In genomic region chr15:92941668-92942067, GRCh38 we compare ENCODE assay signal across 31 cellular contexts. TPM values are rescaled to one million over a fixed set of nuclear protein-coding genes. Genes with fewer than 3 reads are reported as not detected.
DNase-seq lines count a peak whose midpoint lies in the region; ATAC-seq and TF ChIP-seq lines count a peak whose summit lies in the region.
"Had no signal": no experiment of that assay in that cellular context is flagged by ENCODE, and none has a peak within 500 bp of the region (broad histone marks: within the 10 kb centered on the region; RNA-seq: fewer than 3 reads in every experiment).

No MANE protein-coding gene starts in this region.

- peak overlapping the region; percentile 80 for H3K27ac Mint-ChIP-seq in activated T-cell treated with anti-CD3 and anti-CD28 coated beads, Interleukin-2, amount 50 U/mL, for 24 hours
- peak overlapping the region; percentile 8 for H3K27ac Mint-ChIP-seq in CD4-positive, alpha-beta T cell
- peak overlapping the region; percentile 59 to 60 for H3K27ac Mint-ChIP-seq in T-cell
- H3K27ac Mint-ChIP-seq in chondrocyte (ENCODE audit: unreplicated experiment) = peak overlapping the region; percentile 7
- H3K27ac Mint-ChIP-seq in activated T-helper 1 cell treated with anti-CD3 and anti-CD28 coated beads, Interleukin-12 subunit alpha, Interleukin-12 subunit beta, Interleukin-2, Interleukin-4 antibody, amounts not matched to agents 30 ng/mL and 10 ng/mL and 1 ng/mL, durations not matched to agents 14 hours and 24 hours and 36 hours = no peak overlapping the region
- H3K27ac Mint-ChIP-seq: neural progenitor cell, type B pancreatic cell had no signal

- H3K4me3 ChIP-seq in foreskin fibroblast (ENCODE audit: low read depth in 1 of 2, low read length in 2 of 2) = no peak overlapping the region
- H3K4me3 ChIP-seq: heart left ventricle, neural progenitor cell, right atrium auricular region, SJSA1 had no signal

- H3K4me1 Mint-ChIP-seq in activated T-cell treated with anti-CD3 and anti-CD28 coated beads, Interleukin-2, amount 50 U/mL, for 24 hours (ENCODE audit: low read depth) = peaks cover 32% of the 10 kb centered on the region
- H3K4me1 Mint-ChIP-seq in CD4-positive, alpha-beta T cell (ENCODE audit: low read depth) = peaks cover 36% of the 10 kb centered on the region
- peaks cover 17 to 31% (median 25%) of the 10 kb centered on the region in 3 donors for H3K4me1 Mint-ChIP-seq in T-cell
- peaks cover 33% of the 10 kb centered on the region for H3K4me1 Mint-ChIP-seq in chondrocyte (ENCODE audit: low read depth)
- H3K4me1 Mint-ChIP-seq in activated T-helper 1 cell treated with anti-CD3 and anti-CD28 coated beads, Interleukin-12 subunit alpha, Interleukin-12 subunit beta, Interleukin-2, Interleukin-4 antibody, amounts not matched to agents 30 ng/mL and 10 ng/mL and 1 ng/mL, durations not matched to agents 14 hours and 24 hours and 36 hours (ENCODE audit: low read depth) = peaks cover 24% of the 10 kb centered on the region
- H3K4me1 Mint-ChIP-seq: neural progenitor cell had no signal

- H3K27me3 Mint-ChIP-seq in activated T-cell treated with anti-CD3 and anti-CD28 coated beads, Interleukin-2, amount 50 U/mL, for 24 hours = no peaks in the 10 kb centered on the region
- no peaks in the 10 kb centered on the region for H3K27me3 Mint-ChIP-seq in CD4-positive, alpha-beta T cell
- H3K27me3 Mint-ChIP-seq in T-cell (no peaks in the 10 kb centered on the region), chondrocyte (ENCODE audit: low read depth) (no peaks in the 10 kb centered on the region)
- H3K27me3 Mint-ChIP-seq in activated T-helper 1 cell treated with anti-CD3 and anti-CD28 coated beads, Interleukin-12 subunit alpha, Interleukin-12 subunit beta, Interleukin-2, Interleukin-4 antibody, amounts not matched to agents 30 ng/mL and 10 ng/mL and 1 ng/mL, durations not matched to agents 14 hours and 24 hours and 36 hours (ENCODE audit: insufficient read depth) = no peaks in the 10 kb centered on the region
- H3K27me3 Mint-ChIP-seq: type B pancreatic cell had no signal

- no peaks in the 10 kb centered on the region for H3K27me3 ChIP-seq in CD4-positive, alpha-beta T cell (ENCODE audit: control insufficient read depth, insufficient read depth, low read length)
- H3K27me3 ChIP-seq: BE2C, foreskin keratinocyte, heart left ventricle, neural progenitor cell, right atrium auricular region, SJSA1 had no signal

- ATAC-seq in CD4-positive, alpha-beta T cell (ENCODE audit: poor library complexity) = no peak
- no peak for ATAC-seq in T-cell (replicated peaks in 1 of 4)
- ATAC-seq: esophagus mucosa, foreskin keratinocyte, heart left ventricle, left cardiac atrium had no signal

- no peaks in the 10 kb centered on the region for H3K9me3 ChIP-seq in CD4-positive, alpha-beta T cell (ENCODE audit: control insufficient read depth, low read length)
- H3K9me3 ChIP-seq: BE2C, heart left ventricle, right atrium auricular region, SJSA1 had no signal

- peaks cover 4% of the 10 kb centered on the region for H3K9me3 Mint-ChIP-seq in activated T-cell treated with anti-CD3 and anti-CD28 coated beads, Interleukin-2, amount 50 U/mL, for 24 hours
- peaks cover 2% of the 10 kb centered on the region for H3K9me3 Mint-ChIP-seq in CD4-positive, alpha-beta T cell
- H3K9me3 Mint-ChIP-seq in T-cell (peaks cover 0 to 1% (median 0%) of the 10 kb centered on the region in 3 donors), chondrocyte (ENCODE audit: low read depth) (no peaks in the 10 kb centered on the region)
- H3K9me3 Mint-ChIP-seq in activated T-helper 1 cell treated with anti-CD3 and anti-CD28 coated beads, Interleukin-12 subunit alpha, Interleukin-12 subunit beta, Interleukin-2, Interleukin-4 antibody, amounts not matched to agents 30 ng/mL and 10 ng/mL and 1 ng/mL, durations not matched to agents 14 hours and 24 hours and 36 hours = peaks cover 11% of the 10 kb centered on the region
- H3K9me3 Mint-ChIP-seq: neural progenitor cell had no signal

- no peak overlapping the region for H3K4me3 Mint-ChIP-seq in activated T-cell treated with anti-CD3 and anti-CD28 coated beads, Interleukin-2, amount 50 U/mL, for 24 hours
- no peak overlapping the region for H3K4me3 Mint-ChIP-seq in CD4-positive, alpha-beta T cell
- no peak overlapping the region for H3K4me3 Mint-ChIP-seq in T-cell
- no peak overlapping the region for H3K4me3 Mint-ChIP-seq in chondrocyte (ENCODE audit: unreplicated experiment)
- no peak overlapping the region for H3K4me3 Mint-ChIP-seq in activated T-helper 1 cell treated with anti-CD3 and anti-CD28 coated beads, Interleukin-12 subunit alpha, Interleukin-12 subunit beta, Interleukin-2, Interleukin-4 antibody, amounts not matched to agents 30 ng/mL and 10 ng/mL and 1 ng/mL, durations not matched to agents 14 hours and 24 hours and 36 hours
- H3K4me3 Mint-ChIP-seq: neural progenitor cell, type B pancreatic cell had no signal

- POLR2A ChIA-PET in CD4-positive, alpha-beta T cell (lab: Charles Lee) = no interaction called here
- POLR2A ChIA-PET in T-cell (lab: Charles Lee) = interaction anchor here in 1 of 2 donors (1.0 kb wide), 1 partner anchor 15 kb away, joined by 3 read pairs; no protein-coding TSS in a partner anchor

- H3K36me3 Mint-ChIP-seq in activated T-cell treated with anti-CD3 and anti-CD28 coated beads, Interleukin-2, amount 50 U/mL, for 24 hours (ENCODE audit: low read depth) = peaks cover 96% of the 10 kb centered on the region
- peaks cover 97% of the 10 kb centered on the region for H3K36me3 Mint-ChIP-seq in CD4-positive, alpha-beta T cell (ENCODE audit: low read depth)
- H3K36me3 Mint-ChIP-seq in T-cell = peaks cover 65% of the 10 kb centered on the region
- H3K36me3 Mint-ChIP-seq in chondrocyte (ENCODE audit: low read depth) = peaks cover 47% of the 10 kb centered on the region
- H3K36me3 Mint-ChIP-seq in activated T-helper 1 cell treated with anti-CD3 and anti-CD28 coated beads, Interleukin-12 subunit alpha, Interleukin-12 subunit beta, Interleukin-2, Interleukin-4 antibody, amounts not matched to agents 30 ng/mL and 10 ng/mL and 1 ng/mL, durations not matched to agents 14 hours and 24 hours and 36 hours (ENCODE audit: low read depth) = peaks cover 60% of the 10 kb centered on the region

- TF ChIP-seq CTCF in CD4-positive, alpha-beta T cell (IDR thresholded peaks at IDR 0.05) = no peak
- TF ChIP-seq CTCF in chondrocyte (IDR thresholded peaks at IDR 0.05) = no peak
- no peak for TF ChIP-seq CTCF in foreskin fibroblast (IDR thresholded peaks at IDR 0.05; ENCODE audit: low read depth, low read length)

- intact Hi-C loops in CD4-positive, alpha-beta T cell (cut with DNase I, micrococcal nuclease) = loop anchor here in 1 of 2 experiments (2.0 to 5.0 kb wide), 2 partner anchors 17 to 41 kb away; no protein-coding TSS in a partner anchor
- intact Hi-C loops in activated T-helper 1 cell treated with anti-CD3 and anti-CD28 coated beads, Interleukin-12 subunit alpha, Interleukin-12 subunit beta, Interleukin-2, Interleukin-4 antibody, amounts not matched to agents 30 ng/mL and 10 ng/mL and 1 ng/mL, durations not matched to agents 14 hours and 24 hours and 36 hours (cut with micrococcal nuclease) = no loop called here

- CTCF ChIA-PET in CD4-positive, alpha-beta T cell (lab: Charles Lee) = interaction anchor here (0.6 to 1.5 kb wide), 2 partner anchors 14 to 72 kb away, joined by 4 read pairs; no protein-coding TSS in a partner anchor
- CTCF ChIA-PET in T-cell (lab: Charles Lee) = interaction anchor here in 1 of 2 donors (0.6 to 1.2 kb wide), 4 partner anchors 12 to 789 kb away, joined by 3 to 7 read pairs (median 6); no protein-coding TSS in a partner anchor

- DNase-seq in activated T-cell treated with anti-CD3 and anti-CD28 coated beads, Interleukin-2, amount 50 U/mL, for 24 hours = no peak
- no peak for DNase-seq in activated T-cell treated with anti-CD3 and anti-CD28 coated beads for 4 hours
- DNase-seq in CD4-positive, alpha-beta T cell = no peak
- no peak for DNase-seq in T-cell
- no peak for DNase-seq in chondrocyte (ENCODE audit: low spot score)
- DNase-seq in foreskin fibroblast = no peak
- no peak for DNase-seq in NCI-H1417 treated with DMSO at 0.1 percent for 48 hours (lab: John Stamatoyannopoulos, UW)
- DNase-seq in activated T-helper 1 cell treated with anti-CD3 and anti-CD28 coated beads, Interleukin-12 subunit alpha, Interleukin-12 subunit beta, Interleukin-2, Interleukin-4 antibody, amounts not matched to agents 30 ng/mL and 10 ng/mL and 1 ng/mL, durations not matched to agents 14 hours and 24 hours and 36 hours (ENCODE audit: low spot score) = no peak
- DNase-seq: activated gamma-delta T cell treated with Interleukin-2 at 50 U/mL for 16 hours; aorta; BE2C; caudate nucleus; COR-L47; foreskin keratinocyte; GDM1; H7; heart left ventricle; KG1; left cardiac atrium; MM.1S; NCI-H2081; NCI-H226; NCI-H774; stimulated activated CD4-positive, alpha-beta T cell treated with anti-CD3 and anti-CD28 coated beads, Interleukin-2, amount 100 ng/mL, for 48 hours; substantia nigra; T-helper 1 cell had no signal

- H3K27ac ChIP-seq in CD4-positive, alpha-beta T cell (ENCODE audit: low read depth, low read length) = no peak overlapping the region
- H3K27ac ChIP-seq: foreskin keratinocyte, heart left ventricle, neural progenitor cell, right atrium auricular region, SJSA1 had no signal

RNA-seq across cellular contexts. Expression of gene CHD2, which starts 41.5 kb away (rescaled TPM):
- 100 to 1,000 TPM; 615 to 660 TPM for total RNA-seq in CD4-positive, alpha-beta T cell
- 100 to 1,000 TPM; 231 to 506 (median 266) TPM for total RNA-seq in T-cell
- total RNA-seq in chondrocyte = 59.7 to 83.0 TPM (median 61.2 TPM) in 3 replicates
- 102 and 104 TPM in 2 replicates for total RNA-seq in activated T-helper 1 cell treated with anti-CD3 and anti-CD28 coated beads, Interleukin-12 subunit alpha, Interleukin-12 subunit beta, Interleukin-2, Interleukin-4 antibody, amounts not matched to agents 30 ng/mL and 10 ng/mL and 1 ng/mL, durations not matched to agents 14 hours and 24 hours and 36 hours
